22 cellular contexts compared by ENCODE assay signal in the genomic region with DNA sequence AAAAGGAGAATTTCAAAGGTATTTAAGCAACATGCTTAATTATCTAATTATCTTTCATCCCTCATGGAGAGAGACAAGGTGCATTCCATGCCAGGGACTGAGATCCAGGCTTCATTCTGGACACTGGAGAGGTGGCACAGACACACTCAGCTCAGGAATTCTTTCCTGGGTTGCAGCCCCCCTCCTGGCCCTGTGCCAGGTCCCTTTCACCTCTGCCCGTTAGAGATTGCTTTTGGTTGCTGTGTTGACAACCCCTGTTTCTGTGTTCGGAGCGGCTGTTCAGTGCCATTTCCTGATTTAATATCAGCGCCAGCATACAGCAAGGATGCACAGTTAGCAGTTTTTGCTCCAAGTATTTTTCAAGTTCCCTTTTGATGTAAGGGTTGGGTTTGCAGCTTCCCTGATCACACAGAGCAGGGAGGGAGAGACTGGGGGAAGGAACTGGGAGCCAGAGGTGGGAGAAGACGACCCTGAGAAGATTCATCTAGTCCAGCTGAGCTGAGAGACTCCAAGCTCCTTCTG. TPM values are rescaled to one million over a fixed set of nuclear protein-coding genes. Genes with fewer than 3 reads are reported as not detected.
DNase-seq lines count a peak whose midpoint lies in the region; ATAC-seq, FAIRE-seq and TF ChIP-seq lines count a peak whose summit lies in the region.
"Had no signal": no experiment of that assay in that cellular context is flagged by ENCODE, and none has a peak within 500 bp of the region (broad histone marks: within the 10 kb centered on the region; RNA-seq: fewer than 3 reads in every experiment).

No MANE protein-coding gene starts in this region.

- H3K4me3 ChIP-seq in A549 = no peak overlapping the region
- no peak overlapping the region for H3K4me3 ChIP-seq in OCI-LY3 (ENCODE audit: low read length)
- no peak overlapping the region for H3K4me3 ChIP-seq in mesenchymal stem cell (ENCODE audit: insufficient read depth in 1 of 2, low read depth in 1 of 2, low read length in 2 of 2)

- no peak for TF ChIP-seq EP300 in A549 (IDR thresholded peaks at IDR 0.05)

- H2BK15ac ChIP-seq in mesenchymal stem cell (ENCODE audit: low read depth, poor library complexity, severe bottlenecking) = no peak overlapping the region

- no peak overlapping the region for H2BK12ac ChIP-seq in mesenchymal stem cell (ENCODE audit: low read length in 2 of 2)

- peaks cover 77% of the 10 kb centered on the region for H3K27me3 Mint-ChIP-seq in nephron (ENCODE audit: low read depth)
- H3K27me3 Mint-ChIP-seq in activated CD4-positive, alpha-beta memory T cell treated with anti-CD3 and anti-CD28 coated beads, Interleukin-2, amount 10 ng/mL, durations not matched to agents 7 days and 5 days = peaks cover 67% of the 10 kb centered on the region

- H3K36me3 ChIP-seq in OCI-LY3 (replicated peaks; ENCODE audit: low read depth, low read length) (no peaks in the 10 kb centered on the region), mesenchymal stem cell (ENCODE audit: control insufficient read depth in 1 of 2, insufficient read depth in 2 of 2, low read depth in 1 of 2, low read length in 2 of 2) (no peaks in the 10 kb centered on the region)
- H3K36me3 ChIP-seq: BE2C had no signal

- peaks cover 4% of the 10 kb centered on the region for H3K9me3 Mint-ChIP-seq in nephron
- H3K9me3 Mint-ChIP-seq in activated CD4-positive, alpha-beta memory T cell treated with anti-CD3 and anti-CD28 coated beads, Interleukin-2, amount 10 ng/mL, durations not matched to agents 7 days and 5 days = no peaks in the 10 kb centered on the region
- H3K9me3 Mint-ChIP-seq: CD8-positive, alpha-beta T cell; HFFc6 had no signal

- no peaks in the 10 kb centered on the region for H4K20me1 ChIP-seq in OCI-LY3 (ENCODE audit: insufficient read depth, low read length)

- TF ChIP-seq POLR2A in A549 (IDR thresholded peaks at IDR 0.05; ENCODE audit: low read length) = no peak
- TF ChIP-seq POLR2A in H54 (IDR thresholded peaks at IDR 0.05; ENCODE audit: low read depth, low read length) = no peak

- no peak overlapping the region for H2BK120ac ChIP-seq in mesenchymal stem cell (ENCODE audit: low read depth, low read length)

- H3K27ac Mint-ChIP-seq in nephron = peak overlapping the region in 2 of 3 experiments; percentile 32 to 39
- no peak overlapping the region for H3K27ac Mint-ChIP-seq in activated CD4-positive, alpha-beta memory T cell treated with anti-CD3 and anti-CD28 coated beads, Interleukin-2, amount 10 ng/mL, durations not matched to agents 7 days and 5 days
- H3K27ac Mint-ChIP-seq: CD8-positive, alpha-beta T cell; HFFc6 had no signal

- no peaks in the 10 kb centered on the region for H3K36me3 Mint-ChIP-seq in nephron (ENCODE audit: low read depth)
- H3K36me3 Mint-ChIP-seq in activated CD4-positive, alpha-beta memory T cell treated with anti-CD3 and anti-CD28 coated beads, Interleukin-2, amount 10 ng/mL, durations not matched to agents 7 days and 5 days (ENCODE audit: low read depth) = no peaks in the 10 kb centered on the region
- H3K36me3 Mint-ChIP-seq: CD8-positive, alpha-beta T cell had no signal

- no peak overlapping the region for H3K14ac ChIP-seq in mesenchymal stem cell (ENCODE audit: low read length in 2 of 2)

- no peaks in the 10 kb centered on the region for H3K79me2 ChIP-seq in OCI-LY3 (ENCODE audit: low read length)

- no peaks in the 10 kb centered on the region for H3K4me1 ChIP-seq in A549
- peaks cover 5% of the 10 kb centered on the region; the same call in 1 of the 2 replicates for H3K4me1 ChIP-seq in OCI-LY3 (ENCODE audit: low read length)
- no peaks in the 10 kb centered on the region for H3K4me1 ChIP-seq in mesenchymal stem cell (ENCODE audit: control insufficient read depth, insufficient read depth, low read depth, low read length)
- H3K4me1 ChIP-seq: BE2C had no signal

- H3K79me1 ChIP-seq in mesenchymal stem cell (replicated peaks; ENCODE audit: low read length, poor library complexity, severe bottlenecking) = no peaks in the 10 kb centered on the region

- no peak overlapping the region for H4K91ac ChIP-seq in mesenchymal stem cell (ENCODE audit: low read length)

- no peak overlapping the region for H3K23ac ChIP-seq in mesenchymal stem cell (ENCODE audit: low read length in 2 of 2)

- H3K4ac ChIP-seq in mesenchymal stem cell (ENCODE audit: low read depth in 1 of 2, low read length in 2 of 2) = no peak overlapping the region

- H2AFZ ChIP-seq in OCI-LY3 (ENCODE audit: low read depth, low read length) (no peak overlapping the region), mesenchymal stem cell (ENCODE audit: low read depth, low read length) (no peak overlapping the region)

- TF ChIP-seq CTCF in A549 (IDR thresholded peaks at IDR 0.05) = no peak
- no peak for TF ChIP-seq CTCF in OCI-LY3 (IDR thresholded peaks at IDR 0.05; ENCODE audit: low read depth, low read length)
- TF ChIP-seq CTCF in nephron (IDR thresholded peaks at IDR 0.05; ENCODE audit: unreplicated experiment in 3 of 3) = no peak

- no peak for TF ChIP-seq RAD21 in A549 (conservative IDR thresholded peaks at IDR 0.05 in 1 of 2, IDR thresholded peaks at IDR 0.05 in 1 of 2)

- H3K9me3 ChIP-seq in A549 (no peaks in the 10 kb centered on the region), OCI-LY3 (ENCODE audit: insufficient read depth, low read length) (no peaks in the 10 kb centered on the region), mesenchymal stem cell (ENCODE audit: control insufficient read depth, low read length) (no peaks in the 10 kb centered on the region)
- H3K9me3 ChIP-seq: BE2C had no signal

- H2AK5ac ChIP-seq in mesenchymal stem cell (ENCODE audit: low read length, severe bottlenecking) = no peak overlapping the region

- H3K4me1 Mint-ChIP-seq in nephron = peaks cover 15% of the 10 kb centered on the region
- H3K4me1 Mint-ChIP-seq in activated CD4-positive, alpha-beta memory T cell treated with anti-CD3 and anti-CD28 coated beads, Interleukin-2, amount 10 ng/mL, durations not matched to agents 7 days and 5 days = no peaks in the 10 kb centered on the region

- ATAC-seq in A549 (no peak), left ventricle myocardium superior (peak; percentile 52), esophagus mucosa (no peak)
- ATAC-seq: CD8-positive, alpha-beta T cell had no signal

- H3K27ac ChIP-seq in A549 = no peak overlapping the region
- no peak overlapping the region for H3K27ac ChIP-seq in OCI-LY3 (ENCODE audit: low read length)
- H3K27ac ChIP-seq in mesenchymal stem cell (ENCODE audit: low read length, poor library complexity, severe bottlenecking) = no peak overlapping the region
- H3K27ac ChIP-seq: C4-2B had no signal

- intact Hi-C loops in left ventricle myocardium superior (cut with micrococcal nuclease) = loop anchor here (10.0 kb wide), 1 partner anchor 813 kb away; no protein-coding TSS in a partner anchor

- no peak overlapping the region for H2BK5ac ChIP-seq in mesenchymal stem cell (ENCODE audit: low read depth, low read length, poor library complexity, severe bottlenecking)

- H3K9ac ChIP-seq in OCI-LY3 (ENCODE audit: low read length) (no peak overlapping the region), mesenchymal stem cell (ENCODE audit: low read length) (no peak overlapping the region)

- no peak for FAIRE-seq in A549 (lab: Jason Lieb, UNC)
- no peak for FAIRE-seq in H54 (lab: Jason Lieb, UNC)
- FAIRE-seq: A204.1, D721Med, G401.6, GM12891 had no signal

- POLR2A ChIA-PET in A549 (lab: Yijun Ruan, JAX) = no interaction called here
- POLR2A ChIA-PET in activated CD4-positive, alpha-beta memory T cell treated with anti-CD3 and anti-CD28 coated beads, Interleukin-2, amount 10 ng/mL, durations not matched to agents 7 days and 5 days (lab: Charles Lee) = no interaction called here

- DNase-seq in A549 (ENCODE audit: low read depth in 1 of 2, low spot score in 1 of 2) (no peak), left ventricle myocardium superior (no peak), H54 (ENCODE audit: insufficient read length, low spot score) (no peak), mesenchymal stem cell (no peak)
- DNase-seq in activated CD4-positive, alpha-beta memory T cell treated with anti-CD3 and anti-CD28 coated beads, Interleukin-2, amount 10 ng/mL, durations not matched to agents 7 days and 5 days = no peak
- DNase-seq: BE2C; CD8-positive, alpha-beta T cell; COR-L47; DMS153; DMS79 treated with DMSO at 0.1 percent for 48 hours; EL; GOT3; HCEC 1CT; HFFc6 had no signal

- H3K27me3 ChIP-seq in OCI-LY3 (ENCODE audit: low read depth, low read length) (peaks cover 49% of the 10 kb centered on the region), mesenchymal stem cell (ENCODE audit: control insufficient read depth in 1 of 2, insufficient read depth in 1 of 2, low read length in 2 of 2) (peaks cover 49 to 55% of the 10 kb centered on the region in 2 experiments)
- H3K27me3 ChIP-seq: BE2C had no signal

- H3K4me2 ChIP-seq in A549 = no peak overlapping the region
- peak overlapping the region; percentile 16; the same call in 1 of the 2 replicates for H3K4me2 ChIP-seq in OCI-LY3 (ENCODE audit: low read length)
- no peak overlapping the region for H3K4me2 ChIP-seq in mesenchymal stem cell (ENCODE audit: low read length, poor library complexity, severe bottlenecking)

- no peak overlapping the region for H3K18ac ChIP-seq in mesenchymal stem cell (ENCODE audit: low read depth in 1 of 2, low read length in 2 of 2)

- CTCF ChIA-PET in A549 (lab: Yijun Ruan, JAX) = no interaction called here
- CTCF ChIA-PET in activated CD4-positive, alpha-beta memory T cell treated with anti-CD3 and anti-CD28 coated beads, Interleukin-2, amount 10 ng/mL, durations not matched to agents 7 days and 5 days (lab: Charles Lee) = no interaction called here

- WGBS in A549 (ENCODE audit: missing lambda C conversion rate) = 26% methylated on average over 5 of the region's 5 CpGs
- WGBS in mesenchymal stem cell = 73% methylated on average over 5 of the region's 5 CpGs

- no peak overlapping the region for H3K4me3 Mint-ChIP-seq in nephron
- H3K4me3 Mint-ChIP-seq in activated CD4-positive, alpha-beta memory T cell treated with anti-CD3 and anti-CD28 coated beads, Interleukin-2, amount 10 ng/mL, durations not matched to agents 7 days and 5 days = no peak overlapping the region
- H3K4me3 Mint-ChIP-seq: CD8-positive, alpha-beta T cell; HFFc6 had no signal

- H4K8ac ChIP-seq in mesenchymal stem cell (ENCODE audit: low read length) = no peak overlapping the region

TF ChIP-seq in A549, 52 proteins besides CTCF, POLR2A, EP300 and RAD21 (continues in another document):
- no peak for TF ChIP-seq SMC3 (IDR thresholded peaks at IDR 0.05)
- no peak for TF ChIP-seq ESRRA (IDR thresholded peaks at IDR 0.05; ENCODE audit: borderline replicate concordance, low read length)

RNA-seq across cellular contexts. Expression of gene MAFB, which starts 8.5 kb away (rescaled TPM):
- polyA plus RNA-seq in A549 (2011; rRNA removed) (0.04 TPM in 1 of 2 replicates, not detected in the other), A549 (2017; fragmentation: RNase III; extraction: RNeasy Plus Mini Kit Qiagen cat#74134 plus additional on column Dnase treatment) (not detected in 3 replicates)
- polyA plus RNA-seq in A549 (2012; cell fraction: cytosol; rRNA removed) = 0.01 TPM in 1 of 2 replicates, not detected in the other
- 0.02 and 0.04 TPM in 2 replicates for polyA plus RNA-seq in A549 (2012; cell fraction: nucleus; rRNA removed)
- polyA minus RNA-seq in A549 (2011; rRNA and poly(A)+ RNA removed) = not detected in 2 replicates
- total RNA-seq in left ventricle myocardium superior (12.9 TPM), esophagus mucosa (55.9 TPM)
- 3.1 TPM for polyA plus RNA-seq in mesenchymal stem cell (2013, experiment 1 of 2)
- polyA plus RNA-seq in mesenchymal stem cell (2013, experiment 2 of 2) = 3.2 TPM
- under 1 TPM; 0.28 to 0.33 TPM for total RNA-seq in activated CD4-positive, alpha-beta memory T cell treated with anti-CD3 and anti-CD28 coated beads, Interleukin-2, amount 10 ng/mL, durations not matched to agents 7 days and 5 days

Comparison
In these comparisons a context has a peak if more than half of its experiments do, and no peak if none do; other contexts are left out.
1. RNA of gene MAFB, which starts 8.5 kb away (total RNA-seq): 55.9 TPM in esophagus mucosa (single experiment) and 12.9 TPM in left ventricle myocardium superior (single experiment); 0.28 to 0.33 TPM in activated CD4-positive, alpha-beta memory T cell treated with anti-CD3 and anti-CD28 coated beads, Interleukin-2, amount 10 ng/mL, durations not matched to agents 7 days and 5 days; every median in the first group is over 10 times any median in the second.